Comparison of ENCODE assay signal across 15 cellular contexts in the genomic region with DNA sequence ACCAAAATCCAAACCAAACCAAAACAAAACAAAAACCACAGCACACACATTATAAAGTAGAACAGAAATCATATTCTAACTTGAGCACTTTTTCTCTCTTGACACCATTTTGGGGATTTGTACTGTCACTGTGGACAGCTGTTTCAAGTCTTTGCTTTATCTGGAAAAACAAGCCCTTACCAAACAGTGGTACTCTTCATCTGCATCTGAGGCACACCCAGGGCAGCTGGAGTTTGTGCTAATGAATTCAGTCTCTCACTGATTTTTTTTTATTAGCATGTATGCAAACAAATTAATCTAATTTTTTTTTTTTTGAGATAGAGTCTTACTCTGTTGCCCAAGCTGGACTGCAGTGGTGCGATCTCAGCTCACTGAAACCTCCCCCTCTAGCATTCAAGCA.
"Had no signal": no experiment of that assay in that cellular context is flagged by ENCODE, and none has a peak within 500 bp of the region (broad histone marks: within the 10 kb centered on the region; RNA-seq: fewer than 3 reads in every experiment).

No MANE protein-coding gene starts in this region.

- H3K4me1 ChIP-seq: colonic mucosa, sigmoid colon had no signal

- DNase-seq: activated CD4-positive, alpha-beta memory T cell treated with anti-CD3 and anti-CD28 coated beads, Interleukin-2, amount 10 ng/mL, durations not matched to agents 7 days and 5 days; activated CD4-positive, alpha-beta T cell treated with anti-CD3 and anti-CD28 coated beads for 4 hours; activated effector memory CD4-positive, alpha-beta T cell treated with Interleukin-2 at 50 U/mL for 16 hours; activated naive CD4-positive, alpha-beta T cell treated with anti-CD3 and anti-CD28 coated beads, Interleukin-2, amount 50 U/mL, for 16 hours; activated T-cell treated with anti-CD3 and anti-CD28 coated beads, Interleukin-2, amount 50 U/mL, for 24 hours; colonic mucosa; effector CD4-positive, alpha-beta T cell; esophagus squamous epithelium; mesenchymal stem cell; sigmoid colon; spleen; stimulated activated naive CD8-positive, alpha-beta T cell treated with anti-CD3 and anti-CD28 coated beads, Interleukin-15, amount 100 ng/mL, for 72 hours had no signal

- H3K9me3 ChIP-seq: colonic mucosa, esophagus squamous epithelium, sigmoid colon, spleen, thoracic aorta had no signal

- H3K4me3 ChIP-seq: colonic mucosa, esophagus squamous epithelium, sigmoid colon, spleen, thoracic aorta had no signal

- H3K27ac Mint-ChIP-seq: activated CD4-positive, alpha-beta memory T cell treated with anti-CD3 and anti-CD28 coated beads, Interleukin-2, amount 10 ng/mL, durations not matched to agents 7 days and 5 days; activated T-cell treated with anti-CD3 and anti-CD28 coated beads, Interleukin-2, amount 50 U/mL, for 24 hours; nephron; stimulated activated naive CD8-positive, alpha-beta T cell treated with anti-CD3 and anti-CD28 coated beads, Interleukin-15, amount 100 ng/mL, for 72 hours; T-helper 1 cell treated with Interleukin-12 subunit alpha and Interleukin-12 subunit beta and Interleukin-4 antibody, amounts not matched to agents 30 μg/mL and 1 μg/mL, for 36 hours had no signal

- H3K4me1 Mint-ChIP-seq: nephron had no signal

- H3K27ac ChIP-seq: colonic mucosa, esophagus squamous epithelium, sigmoid colon, spleen, thoracic aorta had no signal

- ATAC-seq: stimulated activated naive CD8-positive, alpha-beta T cell treated with anti-CD3 and anti-CD28 coated beads, Interleukin-15, amount 100 ng/mL, for 72 hours had no signal

- H3K4me3 Mint-ChIP-seq: activated CD4-positive, alpha-beta memory T cell treated with anti-CD3 and anti-CD28 coated beads, Interleukin-2, amount 10 ng/mL, durations not matched to agents 7 days and 5 days; activated T-cell treated with anti-CD3 and anti-CD28 coated beads, Interleukin-2, amount 50 U/mL, for 24 hours; nephron; stimulated activated naive CD8-positive, alpha-beta T cell treated with anti-CD3 and anti-CD28 coated beads, Interleukin-15, amount 100 ng/mL, for 72 hours; T-helper 1 cell treated with Interleukin-12 subunit alpha and Interleukin-12 subunit beta and Interleukin-4 antibody, amounts not matched to agents 30 μg/mL and 1 μg/mL, for 36 hours had no signal

- H3K36me3 ChIP-seq: colonic mucosa, sigmoid colon had no signal

- H3K27me3 ChIP-seq: colonic mucosa, esophagus squamous epithelium, sigmoid colon, spleen had no signal

- H3K9me3 Mint-ChIP-seq: activated CD4-positive, alpha-beta memory T cell treated with anti-CD3 and anti-CD28 coated beads, Interleukin-2, amount 10 ng/mL, durations not matched to agents 7 days and 5 days; activated T-cell treated with anti-CD3 and anti-CD28 coated beads, Interleukin-2, amount 50 U/mL, for 24 hours; stimulated activated naive CD8-positive, alpha-beta T cell treated with anti-CD3 and anti-CD28 coated beads, Interleukin-15, amount 100 ng/mL, for 72 hours; T-helper 1 cell treated with Interleukin-12 subunit alpha and Interleukin-12 subunit beta and Interleukin-4 antibody, amounts not matched to agents 30 μg/mL and 1 μg/mL, for 36 hours had no signal
